ENCODE assay signal across 17 cellular contexts in the genomic region with DNA sequence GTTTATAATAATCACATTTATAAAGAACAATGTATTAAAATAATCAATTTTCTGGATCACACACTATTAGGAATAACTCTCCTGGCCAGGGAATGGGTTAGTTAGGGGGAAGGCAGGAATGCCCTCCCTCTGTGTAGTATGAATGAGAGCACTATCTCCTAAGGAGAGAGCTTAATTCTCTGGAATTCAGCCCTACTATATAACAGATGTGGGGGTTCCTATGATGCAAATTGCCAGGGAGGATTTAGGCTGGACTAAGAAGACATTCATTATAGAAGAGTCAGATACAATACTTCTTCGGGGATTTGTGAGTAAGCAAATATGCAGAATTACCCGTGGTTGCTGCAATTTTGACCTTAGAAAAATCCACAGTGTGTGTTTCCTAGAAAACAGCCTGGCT.
"Had no signal": no experiment of that assay in that cellular context is flagged by ENCODE, and none has a peak within 500 bp of the region (broad histone marks: within the 10 kb centered on the region; RNA-seq: fewer than 3 reads in every experiment).

No MANE protein-coding gene starts in this region.

- H3K4me3 ChIP-seq: adrenal gland, colonic mucosa, hepatocyte, left lung, ovary, suprapubic skin had no signal

- H2AFZ ChIP-seq: hepatocyte had no signal

- DNase-seq: activated B cell treated with CpG ODN at 0.5 μM for 24 hours; activated CD4-positive, alpha-beta T cell treated with anti-CD3 and anti-CD28 coated beads, Interleukin-2, amount 10 ng/mL, durations not matched to agents 24 days and 14 days; activated naive CD4-positive, alpha-beta T cell treated with anti-CD3 and anti-CD28 coated beads for 36 hours; adrenal gland; caudate nucleus; colonic mucosa; effector CD4-positive, alpha-beta T cell; islet precursor cell; left lung; nephron progenitor cell; ovary; stimulated activated CD4-positive, alpha-beta T cell treated with anti-CD3 and anti-CD28 coated beads, Interleukin-12 subunit alpha, Interleukin-12 subunit beta, amount 100 ng/mL, for 4 hours; stimulated activated CD8-positive, alpha-beta memory T cell treated with anti-CD3 and anti-CD28 coated beads, Interleukin-4, amount 100 ng/mL, for 48 hours; stimulated activated naive CD8-positive, alpha-beta T cell treated with anti-CD3 and anti-CD28 coated beads, Interleukin-15, Interleukin-2, amounts not matched to agents 100 U/mL and 50 U/mL, for 24 hours; T-helper 17 cell had no signal

- H3K36me3 ChIP-seq: adrenal gland, colonic mucosa, left lung, ovary, suprapubic skin had no signal

- H3K4me1 ChIP-seq: adrenal gland, colonic mucosa, left lung, suprapubic skin had no signal

- H3K4me2 ChIP-seq: hepatocyte had no signal

- H3K9me3 ChIP-seq: adrenal gland, colonic mucosa, ovary, suprapubic skin had no signal

- H3K27me3 ChIP-seq: adrenal gland, colonic mucosa, hepatocyte, left lung, ovary, suprapubic skin had no signal

- H3K27ac ChIP-seq: adrenal gland, colonic mucosa, hepatocyte, left lung, ovary, suprapubic skin had no signal
